In genomic region chr16:16366552-16367284, GRCh38 we compare ENCODE assay signal across 8 cellular contexts. TPM values are rescaled to one million over a fixed set of nuclear protein-coding genes. Genes with fewer than 3 reads are reported as not detected.
DNase-seq lines count a peak whose midpoint lies in the region; ATAC-seq, FAIRE-seq and TF ChIP-seq lines count a peak whose summit lies in the region.
"Not testable (repeated sequence)": the region's sequence is repeated elsewhere in the genome, so short reads cannot be mapped to it uniquely, and the experiment has no call there.

No MANE protein-coding gene starts in this region.

- not testable (repeated sequence) for FAIRE-seq in kidney (lab: Jason Lieb, UNC)

- not testable (repeated sequence) for H3K36me3 Mint-ChIP-seq in CD14-positive monocyte; activated CD8-positive, alpha-beta T cell treated with anti-CD3 and anti-CD28 coated beads, Interleukin-2, amount 10 ng/mL, durations not matched to agents 7 days and 5 days (ENCODE audit: low read depth); natural killer cell treated with Interleukin-12 subunit alpha and Interleukin-12 subunit beta and Interleukin-15 and Interleukin-18, amount 100 ng/mL, for 72 hours

- not testable (repeated sequence) for H3K36me3 ChIP-seq in kidney (ENCODE audit: control insufficient read depth in 1 of 2, insufficient read depth in 2 of 2, low read length in 2 of 2); spleen; upper lobe of left lung

- WGBS in spleen, 5 donors: 96 to 99% (median 97%) methylated on average over 13 to 37 of the region's 54 CpGs; no CpG with 5 or more reads in 1 of the 5 donors
- 96% methylated on average over 9 of the region's 54 CpGs; no CpG with 5 or more reads in 1 of the 2 donors for WGBS in upper lobe of left lung, 2 donors

- ATAC-seq in activated CD8-positive, alpha-beta T cell treated with anti-CD3 and anti-CD28 coated beads, Interleukin-2, amount 10 ng/mL, durations not matched to agents 7 days and 5 days: not testable (repeated sequence)
- peak; percentile 39 to 59 for ATAC-seq in natural killer cell treated with Interleukin-12 subunit alpha and Interleukin-12 subunit beta and Interleukin-15 and Interleukin-18, amount 100 ng/mL, for 72 hours
- ATAC-seq in upper lobe of left lung (ENCODE audit: low FRiP score in 2 of 2): peak; percentile 64 to 70

- peak; percentile 13 for DNase-seq in CD14-positive monocyte (ENCODE audit: low spot score)
- DNase-seq in activated CD8-positive, alpha-beta T cell treated with anti-CD3 and anti-CD28 coated beads, Interleukin-2, amount 10 ng/mL, durations not matched to agents 7 days and 5 days: peak; percentile 21
- peak; percentile 64 for DNase-seq in coronary artery (ENCODE audit: low spot score)
- DNase-seq in cardiac septum (ENCODE audit: low spot score): peak; percentile 73
- DNase-seq in kidney: peak; percentile 11
- not testable (repeated sequence) for DNase-seq in natural killer cell treated with Interleukin-12 subunit alpha and Interleukin-12 subunit beta and Interleukin-15 and Interleukin-18, amount 100 ng/mL, for 72 hours (ENCODE audit: low spot score)
- peak; percentile 63 for DNase-seq in spleen
- DNase-seq in upper lobe of left lung: peak; percentile 8 to 86

- not testable (repeated sequence) for H3K4me1 ChIP-seq in kidney (ENCODE audit: control insufficient read depth in 1 of 2, insufficient read depth in 1 of 2, low read depth in 1 of 2, low read length in 2 of 2); spleen; upper lobe of left lung

- not testable (repeated sequence) for H3K9me3 ChIP-seq in kidney (ENCODE audit: control insufficient read depth in 1 of 2, low read length in 2 of 2); spleen; upper lobe of left lung

- not testable (repeated sequence) for TF ChIP-seq POLR2A in spleen (IDR thresholded peaks at IDR 0.05); upper lobe of left lung (IDR thresholded peaks at IDR 0.05)

- not testable (repeated sequence) for H3K4me3 Mint-ChIP-seq in CD14-positive monocyte; activated CD8-positive, alpha-beta T cell treated with anti-CD3 and anti-CD28 coated beads, Interleukin-2, amount 10 ng/mL, durations not matched to agents 7 days and 5 days; natural killer cell treated with Interleukin-12 subunit alpha and Interleukin-12 subunit beta and Interleukin-15 and Interleukin-18, amount 100 ng/mL, for 72 hours

- TF ChIP-seq CTCF in CD14-positive monocyte (IDR thresholded peaks at IDR 0.05); coronary artery (IDR thresholded peaks at IDR 0.05); kidney (IDR thresholded peaks at IDR 0.05; ENCODE audit: borderline replicate concordance, extremely low read depth, insufficient read depth); spleen (IDR thresholded peaks at IDR 0.05 in 8 of 11, conservative IDR thresholded peaks at IDR 0.05 in 3 of 11); upper lobe of left lung (IDR thresholded peaks at IDR 0.05): not testable (repeated sequence)

- not testable (repeated sequence) for H3K4me1 Mint-ChIP-seq in CD14-positive monocyte; activated CD8-positive, alpha-beta T cell treated with anti-CD3 and anti-CD28 coated beads, Interleukin-2, amount 10 ng/mL, durations not matched to agents 7 days and 5 days (ENCODE audit: low read depth); natural killer cell treated with Interleukin-12 subunit alpha and Interleukin-12 subunit beta and Interleukin-15 and Interleukin-18, amount 100 ng/mL, for 72 hours (ENCODE audit: low read depth in 2 of 2)

- POLR2A ChIA-PET in activated CD8-positive, alpha-beta T cell treated with anti-CD3 and anti-CD28 coated beads, Interleukin-2, amount 10 ng/mL, durations not matched to agents 7 days and 5 days (lab: Charles Lee): not testable (repeated sequence)

- CTCF ChIA-PET in activated CD8-positive, alpha-beta T cell treated with anti-CD3 and anti-CD28 coated beads, Interleukin-2, amount 10 ng/mL, durations not matched to agents 7 days and 5 days (lab: Charles Lee): not testable (repeated sequence)

- H3K27ac ChIP-seq in coronary artery; kidney (ENCODE audit: low read depth in 2 of 2, low read length in 2 of 2); spleen; upper lobe of left lung: not testable (repeated sequence)

- not testable (repeated sequence) for H3K27me3 ChIP-seq in spleen (replicated peaks in 1 of 7); upper lobe of left lung

- H3K27me3 Mint-ChIP-seq in CD14-positive monocyte (ENCODE audit: low read depth in 3 of 3); activated CD8-positive, alpha-beta T cell treated with anti-CD3 and anti-CD28 coated beads, Interleukin-2, amount 10 ng/mL, durations not matched to agents 7 days and 5 days (ENCODE audit: low read depth); natural killer cell treated with Interleukin-12 subunit alpha and Interleukin-12 subunit beta and Interleukin-15 and Interleukin-18, amount 100 ng/mL, for 72 hours: not testable (repeated sequence)

- H3K9me3 Mint-ChIP-seq in CD14-positive monocyte; activated CD8-positive, alpha-beta T cell treated with anti-CD3 and anti-CD28 coated beads, Interleukin-2, amount 10 ng/mL, durations not matched to agents 7 days and 5 days (ENCODE audit: insufficient read depth); natural killer cell treated with Interleukin-12 subunit alpha and Interleukin-12 subunit beta and Interleukin-15 and Interleukin-18, amount 100 ng/mL, for 72 hours: not testable (repeated sequence)

- intact Hi-C loops in CD14-positive monocyte (cut with micrococcal nuclease); cardiac septum (cut with DNase I); kidney (cut with DNase I); spleen (cut with DNase I; ENCODE audit: low total_unique reads): not testable (repeated sequence)

- not testable (repeated sequence) for H3K4me3 ChIP-seq in coronary artery; kidney (ENCODE audit: low read length in 2 of 2); spleen; upper lobe of left lung

- not testable (repeated sequence) for H3K27ac Mint-ChIP-seq in CD14-positive monocyte; activated CD8-positive, alpha-beta T cell treated with anti-CD3 and anti-CD28 coated beads, Interleukin-2, amount 10 ng/mL, durations not matched to agents 7 days and 5 days; natural killer cell treated with Interleukin-12 subunit alpha and Interleukin-12 subunit beta and Interleukin-15 and Interleukin-18, amount 100 ng/mL, for 72 hours

- TF ChIP-seq EP300 in upper lobe of left lung (IDR thresholded peaks at IDR 0.05): not testable (repeated sequence)

- H3K9ac ChIP-seq in kidney (ENCODE audit: low read length in 2 of 2): not testable (repeated sequence)

RNA-seq across cellular contexts. Expression of gene NPIPA7, which starts 12.2 kb away (rescaled TPM):
- polyA plus RNA-seq in CD14-positive monocyte (not detected), kidney (ENCODE audit: insufficient read depth, low read depth, low replicate concordance) (7.2 TPM), spleen (10 to 100 TPM; 17.4 to 21.4 (median 18.1) TPM)
- 1 to 10 TPM; 6.5 to 7.9 TPM for total RNA-seq in activated CD8-positive, alpha-beta T cell treated with anti-CD3 and anti-CD28 coated beads, Interleukin-2, amount 10 ng/mL, durations not matched to agents 7 days and 5 days
- total RNA-seq in cardiac septum (5.5 TPM), kidney (9.0 TPM), spleen (10 to 100 TPM in 2 of 7 donors, 1 to 10 TPM in 5; 4.6 to 11.7 (median 7.1) TPM), upper lobe of left lung (1 to 10 TPM in 5 of 6 donors, not detected in 1; 1.7 to 6.4 (median 4.3) TPM)
- 1 to 10 TPM; 1.7 to 2.4 TPM for total RNA-seq in natural killer cell treated with Interleukin-12 subunit alpha and Interleukin-12 subunit beta and Interleukin-15 and Interleukin-18, amount 100 ng/mL, for 72 hours
